Comparison of ENCODE assay signal across 25 cellular contexts in genomic region chr16:80536246-80536645, GRCh38. TPM values are rescaled to one million over a fixed set of nuclear protein-coding genes. Genes with fewer than 3 reads are reported as not detected.
A peak's percentile ranks its signal among the peaks of the same experiment; 100 is the strongest.
DNase-seq lines count a peak whose midpoint lies in the region; ATAC-seq, FAIRE-seq and TF ChIP-seq lines count a peak whose summit lies in the region.
"Had no signal": no experiment of that assay in that cellular context is flagged by ENCODE, and none has a peak within 500 bp of the region (broad histone marks: within the 10 kb centered on the region; RNA-seq: fewer than 3 reads in every experiment).

No MANE protein-coding gene starts in this region.

- H4K20me1 ChIP-seq in IMR-90 (ENCODE audit: insufficient read depth, low read length) (no peaks in the 10 kb centered on the region), K562 (replicated peaks; ENCODE audit: control insufficient read depth, insufficient read depth, low read length) (no peaks in the 10 kb centered on the region)

- BruUV-seq in IMR-90 (replicated peaks; lab: Mats Ljungman, UMichigan) (no TSS peak), K562 (replicated peaks; lab: Mats Ljungman, UMichigan) (no TSS peak)

- H3K27me3 ChIP-seq in IMR-90 (ENCODE audit: control insufficient read depth, insufficient read depth, low read length) (no peaks in the 10 kb centered on the region), K562 (ENCODE audit: control insufficient read depth in 2 of 2, insufficient read depth in 2 of 2, low read length in 2 of 2) (no peaks in the 10 kb centered on the region)

- DNase-seq in activated CD4-positive, alpha-beta T cell treated with anti-CD3 and anti-CD28 coated beads for 36 hours: peak; percentile 41
- no peak for DNase-seq in activated CD4-positive, alpha-beta T cell treated with anti-CD3 and anti-CD28 coated beads for 1 hour
- DNase-seq in activated naive CD8-positive, alpha-beta T cell treated with anti-CD3 and anti-CD28 coated beads, Interleukin-2, amount 50 U/mL, for 24 hours: no peak
- DNase-seq in activated naive CD8-positive, alpha-beta T cell treated with anti-CD3 and anti-CD28 coated beads for 36 hours: no peak
- no peak for DNase-seq in IMR-90
- DNase-seq in K562 (ENCODE audit: extremely low read depth in 1 of 4, low spot score in 3 of 4): no peak
- DNase-seq: Calu3; CD8-positive, alpha-beta memory T cell; DMS153; GDM1; NCI-H1105; NCI-H146; NCI-H2029 treated with DMSO at 0.1 percent for 48 hours; NCI-H226; NCI-H510A treated with DMSO at 0.1 percent for 48 hours; NCI-H748 treated with DMSO at 0.1 percent for 48 hours; SIG-M5 had no signal

- FAIRE-seq in K562 (lab: Jason Lieb, UNC): no peak
- FAIRE-seq: GM18507 had no signal

- H3K23ac ChIP-seq in IMR-90 (ENCODE audit: low read depth, low read length): no peak overlapping the region

- no peak overlapping the region for H2AK5ac ChIP-seq in IMR-90 (ENCODE audit: low read depth, low read length)

- TF ChIP-seq POLR2A in IMR-90 (IDR thresholded peaks at IDR 0.05; ENCODE audit: low read depth, low read length) (no peak), K562 (conservative IDR thresholded peaks at IDR 0.05) (no peak)

- dilution Hi-C loops in IMR-90 (cut with HindIII; ENCODE audit: low sequenced_read_pairs, unreplicated experiment): no loop called here

- H2BK5ac ChIP-seq in IMR-90 (ENCODE audit: low read depth, low read length, poor library complexity, severe bottlenecking): no peak overlapping the region

- intact Hi-C loops in activated CD4-positive, alpha-beta T cell treated with anti-CD3 and anti-CD28 coated beads for 36 hours (cut with DNase I, micrococcal nuclease): loop anchor here in 1 of 2 experiments (1.0 kb wide), 1 partner anchor 44 kb away; no protein-coding TSS in a partner anchor
- intact Hi-C loops in IMR-90 (cut with micrococcal nuclease): no loop called here
- intact Hi-C loops in K562 (cut with micrococcal nuclease): no loop called here

- no peak overlapping the region for H2AK9ac ChIP-seq in IMR-90 (replicated peaks; ENCODE audit: low read depth, low read length, poor library complexity)

- H3K4me3 Mint-ChIP-seq in activated CD4-positive, alpha-beta T cell treated with anti-CD3 and anti-CD28 coated beads for 36 hours: no peak overlapping the region
- no peak overlapping the region for H3K4me3 Mint-ChIP-seq in activated naive CD8-positive, alpha-beta T cell treated with anti-CD3 and anti-CD28 coated beads, Interleukin-2, amount 50 U/mL, for 24 hours
- no peak overlapping the region for H3K4me3 Mint-ChIP-seq in activated naive CD8-positive, alpha-beta T cell treated with anti-CD3 and anti-CD28 coated beads for 36 hours
- H3K4me3 Mint-ChIP-seq: GM23338 had no signal

- H2BK15ac ChIP-seq in IMR-90 (ENCODE audit: low read depth, low read length): no peak overlapping the region

- no peak for TF ChIP-seq EP300 in K562 (IDR thresholded peaks at IDR 0.05; ENCODE audit: low read length)

- in situ Hi-C loops in IMR-90 (cut with MboI; ENCODE audit: low sequenced_read_pairs) (loop anchor here (25.0 kb wide), 1 partner anchor 276 kb away; the partner anchor contains the start of gene CDYL2), K562 (cut with MboI) (loop anchor here (25.0 kb wide), 1 partner anchor 1201 kb away; no protein-coding TSS in a partner anchor)

- peaks cover 25% of the 10 kb centered on the region for H3K4me1 Mint-ChIP-seq in activated CD4-positive, alpha-beta T cell treated with anti-CD3 and anti-CD28 coated beads for 36 hours
- H3K4me1 Mint-ChIP-seq in activated naive CD8-positive, alpha-beta T cell treated with anti-CD3 and anti-CD28 coated beads, Interleukin-2, amount 50 U/mL, for 24 hours: peaks cover 23% of the 10 kb centered on the region
- H3K4me1 Mint-ChIP-seq in activated naive CD8-positive, alpha-beta T cell treated with anti-CD3 and anti-CD28 coated beads for 36 hours: peaks cover 11% of the 10 kb centered on the region

- H3K27ac ChIP-seq in IMR-90 (ENCODE audit: insufficient read depth, low read length) (no peak overlapping the region), K562 (ENCODE audit: extremely low read depth, low read depth, low read length) (no peak overlapping the region)
- H3K27ac ChIP-seq: C4-2B, KMS-11, RWPE1 had no signal

- no peak overlapping the region for H3K27ac Mint-ChIP-seq in activated CD4-positive, alpha-beta T cell treated with anti-CD3 and anti-CD28 coated beads for 36 hours
- H3K27ac Mint-ChIP-seq in activated naive CD8-positive, alpha-beta T cell treated with anti-CD3 and anti-CD28 coated beads, Interleukin-2, amount 50 U/mL, for 24 hours: no peak overlapping the region
- H3K27ac Mint-ChIP-seq in activated naive CD8-positive, alpha-beta T cell treated with anti-CD3 and anti-CD28 coated beads for 36 hours: no peak overlapping the region
- H3K27ac Mint-ChIP-seq: GM23338 had no signal

- H3K79me1 ChIP-seq in IMR-90 (ENCODE audit: low read depth in 1 of 2, low read length in 2 of 2): no peaks in the 10 kb centered on the region

- H3K9me1 ChIP-seq in IMR-90 (ENCODE audit: insufficient read depth, low read length): peaks cover 3% of the 10 kb centered on the region; the same call in 1 of the 2 replicates
- no peaks in the 10 kb centered on the region for H3K9me1 ChIP-seq in K562 (ENCODE audit: control insufficient read depth, insufficient read depth, low read length)

- H3K4ac ChIP-seq in IMR-90 (ENCODE audit: low read depth, low read length): no peak overlapping the region

- peak; percentile 49 for ATAC-seq in activated CD4-positive, alpha-beta T cell treated with anti-CD3 and anti-CD28 coated beads for 36 hours
- peak; percentile 59 for ATAC-seq in activated naive CD8-positive, alpha-beta T cell treated with anti-CD3 and anti-CD28 coated beads, Interleukin-2, amount 50 U/mL, for 24 hours
- ATAC-seq in IMR-90 (ENCODE audit: low read depth): no peak
- no peak for ATAC-seq in K562
- no peak for ATAC-seq in HG03342 (IDR thresholded peaks at IDR 0.05; ENCODE audit: unreplicated experiment)
- ATAC-seq: GM23338 had no signal

- H3K4me3 ChIP-seq in IMR-90 (ENCODE audit: insufficient read depth, low read depth, low read length) (no peak overlapping the region), K562 (no peak overlapping the region)
- H3K4me3 ChIP-seq: GM23338, HAP-1 had no signal

- H3K36me3 Mint-ChIP-seq in activated CD4-positive, alpha-beta T cell treated with anti-CD3 and anti-CD28 coated beads for 36 hours (ENCODE audit: low read depth): no peaks in the 10 kb centered on the region
- H3K36me3 Mint-ChIP-seq in activated naive CD8-positive, alpha-beta T cell treated with anti-CD3 and anti-CD28 coated beads, Interleukin-2, amount 50 U/mL, for 24 hours (ENCODE audit: low read depth): peaks cover 4% of the 10 kb centered on the region
- peaks cover 8% of the 10 kb centered on the region for H3K36me3 Mint-ChIP-seq in activated naive CD8-positive, alpha-beta T cell treated with anti-CD3 and anti-CD28 coated beads for 36 hours

- H3K4me1 ChIP-seq in IMR-90 (ENCODE audit: control insufficient read depth, insufficient read depth, low read length): no peaks in the 10 kb centered on the region
- H3K4me1 ChIP-seq in K562 (replicated peaks in 1 of 2; ENCODE audit: control insufficient read depth in 2 of 2, insufficient read depth in 2 of 2, low read length in 2 of 2): peaks cover 0 to 8% of the 10 kb centered on the region in 2 experiments; a peak in 2 of 5 replicates
- H3K4me1 ChIP-seq: HAP-1 had no signal

- POLR2A ChIA-PET in activated CD4-positive, alpha-beta T cell treated with anti-CD3 and anti-CD28 coated beads for 36 hours (lab: Charles Lee): no interaction called here
- POLR2A ChIA-PET in IMR-90 (lab: Charles Lee; ENCODE audit: unreplicated experiment): no interaction called here
- POLR2A ChIA-PET in K562 (lab: Yijun Ruan, JAX): no interaction called here

- TF ChIP-seq RAD21 in IMR-90 (IDR thresholded peaks at IDR 0.05; ENCODE audit: low read length) (no peak), K562 (CRISPR knock-in tag; conservative IDR thresholded peaks at IDR 0.05 in 1 of 2, IDR thresholded peaks at IDR 0.05 in 1 of 2) (no peak)

- no peak overlapping the region for H4K5ac ChIP-seq in IMR-90 (ENCODE audit: low read depth, low read length)

- no peaks in the 10 kb centered on the region for H3K9me3 ChIP-seq in IMR-90 (ENCODE audit: control insufficient read depth, insufficient read depth, low read length)
- H3K9me3 ChIP-seq in K562 (replicated peaks; ENCODE audit: control insufficient read depth, insufficient read depth, low read depth, low read length): no peaks in the 10 kb centered on the region; the same call in 1 of the 2 replicates
- H3K9me3 ChIP-seq: HAP-1 had no signal

- no peak overlapping the region for H3K9ac ChIP-seq in IMR-90 (ENCODE audit: low read depth, low read length)
- no peak overlapping the region for H3K9ac ChIP-seq in K562 (ENCODE audit: insufficient read depth in 1 of 2, low read depth in 2 of 2, low read length in 2 of 2)
- H3K9ac ChIP-seq: KMS-11 had no signal

- H2BK120ac ChIP-seq in IMR-90 (ENCODE audit: low read depth, low read length): no peak overlapping the region

- no peaks in the 10 kb centered on the region for H3K79me2 ChIP-seq in K562 (ENCODE audit: control insufficient read depth, insufficient read depth, low read length)

- no peak overlapping the region for H3K56ac ChIP-seq in IMR-90 (ENCODE audit: extremely low read depth, insufficient read depth, low read length)

- H3K4me2 ChIP-seq in IMR-90 (ENCODE audit: low read depth, low read length): no peak overlapping the region
- H3K4me2 ChIP-seq in K562 (ENCODE audit: insufficient read depth, low read length): no peak overlapping the region
- H3K4me2 ChIP-seq: GM23338, KMS-11 had no signal

- H2AFZ ChIP-seq in IMR-90 (replicated peaks; ENCODE audit: low read length, poor library complexity) (no peak overlapping the region), K562 (ENCODE audit: low read depth, low read length) (no peak overlapping the region)
- H2AFZ ChIP-seq: GM23338 had no signal

- peaks cover 10% of the 10 kb centered on the region for H3K27me3 Mint-ChIP-seq in activated CD4-positive, alpha-beta T cell treated with anti-CD3 and anti-CD28 coated beads for 36 hours
- peaks cover 19% of the 10 kb centered on the region for H3K27me3 Mint-ChIP-seq in activated naive CD8-positive, alpha-beta T cell treated with anti-CD3 and anti-CD28 coated beads, Interleukin-2, amount 50 U/mL, for 24 hours
- peaks cover 21% of the 10 kb centered on the region for H3K27me3 Mint-ChIP-seq in activated naive CD8-positive, alpha-beta T cell treated with anti-CD3 and anti-CD28 coated beads for 36 hours

- TF ChIP-seq CTCF in IMR-90 (conservative IDR thresholded peaks at IDR 0.05; ENCODE audit: low read depth, low read length) (no peak), K562 (IDR thresholded peaks at IDR 0.05 in 2 of 3, conservative IDR thresholded peaks at IDR 0.05 in 1 of 3; ENCODE audit: insufficient read depth in 2 of 3, low read depth in 1 of 3, low read length in 3 of 3) (no peak)

- no peak overlapping the region for H3K14ac ChIP-seq in IMR-90 (replicated peaks; ENCODE audit: low read depth, low read length)

- H2BK20ac ChIP-seq in IMR-90 (ENCODE audit: low read depth, low read length): no peak overlapping the region

- H3K36me3 ChIP-seq in IMR-90 (ENCODE audit: control insufficient read depth, insufficient read depth, low read length): no peaks in the 10 kb centered on the region
- H3K36me3 ChIP-seq in K562 (ENCODE audit: control insufficient read depth, insufficient read depth, low read length): no peaks in the 10 kb centered on the region
- H3K36me3 ChIP-seq: HAP-1 had no signal

- no peak overlapping the region for H3K18ac ChIP-seq in IMR-90 (ENCODE audit: low read depth, low read length)

- no peak overlapping the region for H4K91ac ChIP-seq in IMR-90 (ENCODE audit: insufficient read depth, low read depth, low read length)

- H4K8ac ChIP-seq in IMR-90 (ENCODE audit: low read depth in 2 of 2, low read length in 2 of 2): no peak overlapping the region

- CTCF ChIA-PET in activated CD4-positive, alpha-beta T cell treated with anti-CD3 and anti-CD28 coated beads for 36 hours (lab: Charles Lee): no interaction called here
- CTCF ChIA-PET in IMR-90 (lab: Yijun Ruan, JAX) (no interaction called here), K562 (lab: Yijun Ruan, JAX; ENCODE audit: low intra/inter-chr PET ratio) (no interaction called here)

- H3K9me3 Mint-ChIP-seq in activated CD4-positive, alpha-beta T cell treated with anti-CD3 and anti-CD28 coated beads for 36 hours (ENCODE audit: low read depth): peaks cover 4% of the 10 kb centered on the region
- H3K9me3 Mint-ChIP-seq in activated naive CD8-positive, alpha-beta T cell treated with anti-CD3 and anti-CD28 coated beads, Interleukin-2, amount 50 U/mL, for 24 hours: peaks cover 6% of the 10 kb centered on the region
- no peaks in the 10 kb centered on the region for H3K9me3 Mint-ChIP-seq in activated naive CD8-positive, alpha-beta T cell treated with anti-CD3 and anti-CD28 coated beads for 36 hours

- no CpG with 5 or more reads among the region's 2 CpGs for WGBS in IMR-90 (ENCODE audit: extremely low coverage in 2 of 2, insufficient read length in 1 of 2), 2 experiments
- 0% methylated on average over 2 of the region's 2 CpGs for WGBS in K562 (ENCODE audit: insufficient coverage, low coverage, missing lambda C conversion rate)

RNA-seq across cellular contexts. Expression of gene DYNLRB2, which starts 4.5 kb away (rescaled TPM):
- not detected for total RNA-seq in activated CD4-positive, alpha-beta T cell treated with anti-CD3 and anti-CD28 coated beads for 36 hours
- total RNA-seq in activated naive CD8-positive, alpha-beta T cell treated with anti-CD3 and anti-CD28 coated beads for 36 hours: under 1 TPM in 1 of 2 experiments, not detected in 1; 0.50 TPM
- total RNA-seq in IMR-90 (2012; rRNA removed) (not detected in 2 replicates), K562 (2014; rRNA removed) (not detected in 2 replicates), K562 (2014; rRNA removed; fragmentation: Illumina TruSeq; extraction: Trizol) (not detected in 2 replicates), K562 (2015; rRNA removed; fragmentation: Illumina TruSeq; extraction: Trizol) (not detected in 2 replicates), K562 (2021) (not detected in 2 replicates)
- polyA plus RNA-seq in IMR-90 (2012; rRNA removed) (not detected in 2 replicates), K562 (2011; rRNA removed) (not detected in 2 replicates), K562 (2014; fragmentation: Illumina TruSeq; extraction: Trizol) (not detected in 2 replicates), K562 (2014; fragmentation: Nextera tagmentation; extraction: Ambion mirVana) (not detected), K562 (2014; rRNA removed) (not detected in 2 replicates)
- not detected in 2 replicates for polyA plus RNA-seq in IMR-90 (2012; cell fraction: cytosol; rRNA removed)
- polyA plus RNA-seq in IMR-90 (2012; cell fraction: nucleus; rRNA removed; ENCODE audit: low replicate concordance): not detected in 2 replicates
- not detected in 2 replicates for total RNA-seq in K562 (2011; cell fraction: chromatin; rRNA removed; ENCODE audit: low replicate concordance)
- total RNA-seq in K562 (2011; cell fraction: nucleolus; rRNA removed): not detected in 2 replicates
- not detected in 2 replicates for total RNA-seq in K562 (2011; cell fraction: nucleoplasm; rRNA removed)
- not detected in 2 replicates for polyA plus RNA-seq in K562 (2011; cell fraction: cytosol; rRNA removed)
- polyA plus RNA-seq in K562 (2011; cell fraction: nucleus; rRNA removed): not detected in 2 replicates
- not detected in 2 replicates for polyA plus RNA-seq in K562 (2012)
- not detected in 2 replicates for polyA minus RNA-seq in K562 (2011; rRNA and poly(A)+ RNA removed)
- polyA minus RNA-seq in K562 (2011; cell fraction: cytosol; rRNA and poly(A)+ RNA removed): not detected in 2 replicates
- not detected in 2 replicates for polyA minus RNA-seq in K562 (2011; cell fraction: nucleus; rRNA and poly(A)+ RNA removed)
- total RNA-seq: A172, Calu3, GM23338 had no signal
- polyA plus RNA-seq: GM23338 had no signal

Comparison
In these comparisons a context has a peak if more than half of its experiments do, and no peak if none do; other contexts are left out.
1. ATAC-seq: peak in activated CD4-positive, alpha-beta T cell treated with anti-CD3 and anti-CD28 coated beads for 36 hours (single experiment) and activated naive CD8-positive, alpha-beta T cell treated with anti-CD3 and anti-CD28 coated beads, Interleukin-2, amount 50 U/mL, for 24 hours (single experiment); none in IMR-90 (single experiment), K562 (single experiment) and HG03342 (single experiment).